In genomic region chr4:109846395-109847098, GRCh38 we compare ENCODE assay signal across 21 cellular contexts. TPM values are rescaled to one million over a fixed set of nuclear protein-coding genes. Genes with fewer than 3 reads are reported as not detected.
"Had no signal": no experiment of that assay in that cellular context is flagged by ENCODE, and none has a peak within 500 bp of the region (broad histone marks: within the 10 kb centered on the region; RNA-seq: fewer than 3 reads in every experiment).

No MANE protein-coding gene starts in this region.

- H3K4me1 ChIP-seq: foreskin keratinocyte, suprapubic skin had no signal

- H3K36me3 Mint-ChIP-seq: activated naive CD8-positive, alpha-beta T cell had no signal

- ATAC-seq: foreskin keratinocyte had no signal

- H3K4me3 ChIP-seq: suprapubic skin had no signal

- H3K9me3 Mint-ChIP-seq: activated B cell treated with CpG ODN at 0.5 μM for 24 hours; activated CD4-positive, alpha-beta memory T cell treated with anti-CD3 and anti-CD28 coated beads for 36 hours; dendritic cell treated with granulocyte-macrophage colony-stimulating factor and Interleukin-4, amounts not matched to agents 40 ng/mL and 50 ng/mL, for 4 days; nephron; stimulated activated naive CD8-positive, alpha-beta T cell treated with anti-CD3 and anti-CD28 coated beads, Interleukin-15, Interleukin-2, amounts not matched to agents 100 ng/mL and 50 ng/mL, for 24 hours had no signal

- H3K27me3 ChIP-seq: suprapubic skin had no signal

- H3K9me3 ChIP-seq: suprapubic skin had no signal

- H3K27ac Mint-ChIP-seq: activated B cell treated with CpG ODN at 0.5 μM for 24 hours; activated CD4-positive, alpha-beta memory T cell treated with anti-CD3 and anti-CD28 coated beads for 36 hours; activated naive CD8-positive, alpha-beta T cell; dendritic cell treated with granulocyte-macrophage colony-stimulating factor and Interleukin-4, amounts not matched to agents 40 ng/mL and 50 ng/mL, for 4 days; nephron; stimulated activated naive CD8-positive, alpha-beta T cell treated with anti-CD3 and anti-CD28 coated beads, Interleukin-15, Interleukin-2, amounts not matched to agents 100 ng/mL and 50 ng/mL, for 24 hours had no signal

- H3K27ac ChIP-seq: epithelial cell of prostate, foreskin keratinocyte, suprapubic skin had no signal

- H3K4me1 Mint-ChIP-seq: activated B cell treated with CpG ODN at 0.5 μM for 24 hours, nephron had no signal

- H3K27me3 Mint-ChIP-seq: activated B cell treated with CpG ODN at 0.5 μM for 24 hours; activated CD4-positive, alpha-beta memory T cell treated with anti-CD3 and anti-CD28 coated beads for 36 hours; activated naive CD8-positive, alpha-beta T cell; dendritic cell treated with granulocyte-macrophage colony-stimulating factor and Interleukin-4, amounts not matched to agents 40 ng/mL and 50 ng/mL, for 4 days; stimulated activated naive CD8-positive, alpha-beta T cell treated with anti-CD3 and anti-CD28 coated beads, Interleukin-15, Interleukin-2, amounts not matched to agents 100 ng/mL and 50 ng/mL, for 24 hours had no signal

- DNase-seq: activated B cell treated with CpG ODN at 0.5 μM for 24 hours; activated CD4-positive, alpha-beta memory T cell treated with anti-CD3 and anti-CD28 coated beads for 36 hours; activated CD4-positive, alpha-beta T cell treated with anti-CD3 and anti-CD28 coated beads for 4 hours; effector CD8-positive, alpha-beta T cell; foreskin keratinocyte; glutamatergic neuron; kidney glomerular epithelial cell; mesenchymal stem cell; occipital lobe; posterior cingulate gyrus; stimulated activated CD4-positive, alpha-beta T cell treated with anti-CD3 and anti-CD28 coated beads, Interleukin-15, amount 100 ng/mL, for 24 hours; stimulated activated CD4-positive, alpha-beta T cell treated with anti-CD3 and anti-CD28 coated beads, Interleukin-2, amount 100 ng/mL, for 48 hours; SW 1271; T-helper 2 cell; trophoblast cell had no signal

- H3K4me3 Mint-ChIP-seq: activated B cell treated with CpG ODN at 0.5 μM for 24 hours; activated CD4-positive, alpha-beta memory T cell treated with anti-CD3 and anti-CD28 coated beads for 36 hours; activated naive CD8-positive, alpha-beta T cell; dendritic cell treated with granulocyte-macrophage colony-stimulating factor and Interleukin-4, amounts not matched to agents 40 ng/mL and 50 ng/mL, for 4 days; nephron; stimulated activated naive CD8-positive, alpha-beta T cell treated with anti-CD3 and anti-CD28 coated beads, Interleukin-15, Interleukin-2, amounts not matched to agents 100 ng/mL and 50 ng/mL, for 24 hours had no signal

RNA-seq across cellular contexts. Expression of gene RRH, which starts 18.8 kb away (rescaled TPM):
- total RNA-seq: activated B cell treated with CpG ODN at 0.5 μM for 24 hours, foreskin keratinocyte, occipital lobe had no signal

RNA-seq across cellular contexts. Expression of gene CFI, which starts 44.7 kb away (rescaled TPM):
- total RNA-seq: activated B cell treated with CpG ODN at 0.5 μM for 24 hours, foreskin keratinocyte had no signal
- polyA plus RNA-seq: foreskin keratinocyte had no signal
